23 cellular contexts compared by ENCODE assay signal in genomic region chr17:9322298-9322697, GRCh38.
DNase-seq lines count a peak whose midpoint lies in the region; ATAC-seq, FAIRE-seq and TF ChIP-seq lines count a peak whose summit lies in the region.
"Had no signal": no experiment of that assay in that cellular context is flagged by ENCODE, and none has a peak within 500 bp of the region (broad histone marks: within the 10 kb centered on the region; RNA-seq: fewer than 3 reads in every experiment).

No MANE protein-coding gene starts in this region.

- peaks cover 16% of the 10 kb centered on the region for H3K9me3 ChIP-seq in A549
- no peaks in the 10 kb centered on the region for H3K9me3 ChIP-seq in HUES48 (ENCODE audit: control insufficient read depth, insufficient read depth, low read length)
- H3K9me3 ChIP-seq in mesenchymal stem cell (ENCODE audit: control insufficient read depth, low read length): peaks cover 7% of the 10 kb centered on the region
- H3K9me3 ChIP-seq: neutrophil, SJCRH30 had no signal

- no peaks in the 10 kb centered on the region for H3K27me3 ChIP-seq in HUES48 (ENCODE audit: control insufficient read depth, insufficient read depth, low read length)
- H3K27me3 ChIP-seq in mesenchymal stem cell (ENCODE audit: control insufficient read depth in 1 of 2, insufficient read depth in 1 of 2, low read length in 2 of 2): no peaks in the 10 kb centered on the region
- H3K27me3 ChIP-seq: BLaER1, neutrophil, SJCRH30, upper lobe of left lung had no signal

- H2AFZ ChIP-seq in mesenchymal stem cell (ENCODE audit: low read depth, low read length): no peak overlapping the region

- H2AK5ac ChIP-seq in mesenchymal stem cell (ENCODE audit: low read length, severe bottlenecking): no peak overlapping the region

- H3K27ac Mint-ChIP-seq in activated CD4-positive, alpha-beta memory T cell treated with anti-CD3 and anti-CD28 coated beads, Interleukin-2, amount 10 ng/mL, durations not matched to agents 7 days and 5 days: no peak overlapping the region
- H3K27ac Mint-ChIP-seq: T-cell had no signal

- ATAC-seq in A549 (peak; percentile 30 to 65; a peak in 4 of 6 replicates), HG03342 (IDR thresholded peaks at IDR 0.05; ENCODE audit: unreplicated experiment) (no peak), GM19328 (IDR thresholded peaks at IDR 0.05; ENCODE audit: unreplicated experiment) (no peak), GM18498 (IDR thresholded peaks at IDR 0.05; ENCODE audit: unreplicated experiment) (no peak)
- ATAC-seq: activated T-cell treated with anti-CD3 and anti-CD28 coated beads, Interleukin-2, amount 50 U/mL, for 4 hours; T-cell had no signal

- H3K4me1 ChIP-seq in A549: no peaks in the 10 kb centered on the region
- peaks cover 9% of the 10 kb centered on the region for H3K4me1 ChIP-seq in HUES48 (ENCODE audit: control insufficient read depth, insufficient read depth, low read length)
- H3K4me1 ChIP-seq in mesenchymal stem cell (ENCODE audit: control insufficient read depth, insufficient read depth, low read depth, low read length): peaks cover 3% of the 10 kb centered on the region
- H3K4me1 ChIP-seq: BLaER1, SJCRH30, upper lobe of left lung had no signal

- TF ChIP-seq RAD21 in A549 (conservative IDR thresholded peaks at IDR 0.05 in 1 of 2, IDR thresholded peaks at IDR 0.05 in 1 of 2): no peak

- H3K4me3 Mint-ChIP-seq in activated CD4-positive, alpha-beta memory T cell treated with anti-CD3 and anti-CD28 coated beads, Interleukin-2, amount 10 ng/mL, durations not matched to agents 7 days and 5 days: no peak overlapping the region
- H3K4me3 Mint-ChIP-seq: activated T-cell treated with anti-CD3 and anti-CD28 coated beads, Interleukin-2, amount 50 U/mL, for 4 hours; T-cell had no signal

- no peak overlapping the region for H4K8ac ChIP-seq in mesenchymal stem cell (ENCODE audit: low read length)

- H3K36me3 ChIP-seq in HUES48 (ENCODE audit: control insufficient read depth, insufficient read depth, low read length) (no peaks in the 10 kb centered on the region), mesenchymal stem cell (ENCODE audit: control insufficient read depth in 1 of 2, insufficient read depth in 2 of 2, low read depth in 1 of 2, low read length in 2 of 2) (no peaks in the 10 kb centered on the region)
- H3K36me3 ChIP-seq: BLaER1, neutrophil, SJCRH30, upper lobe of left lung had no signal

- H2BK12ac ChIP-seq in mesenchymal stem cell (ENCODE audit: low read length in 2 of 2): no peak overlapping the region

- FAIRE-seq in A549 (lab: Jason Lieb, UNC): no peak
- FAIRE-seq: colon had no signal

- CTCF ChIA-PET in A549 (lab: Yijun Ruan, JAX): interaction anchor here (0.7 to 1.8 kb wide), 3 partner anchors 9 to 200 kb away, joined by 3 to 7 read pairs (median 3); no protein-coding TSS in a partner anchor
- CTCF ChIA-PET in activated CD4-positive, alpha-beta memory T cell treated with anti-CD3 and anti-CD28 coated beads, Interleukin-2, amount 10 ng/mL, durations not matched to agents 7 days and 5 days (lab: Charles Lee): no interaction called here

- no peak overlapping the region for H2BK5ac ChIP-seq in mesenchymal stem cell (ENCODE audit: low read depth, low read length, poor library complexity, severe bottlenecking)

- TF ChIP-seq CTCF in A549 (IDR thresholded peaks at IDR 0.05) (no peak), choroid plexus epithelial cell (conservative IDR thresholded peaks at IDR 0.05; ENCODE audit: low read depth, low read length) (peak; percentile 58)

- DNase-seq in A549 (ENCODE audit: low read depth in 1 of 2, low spot score in 1 of 2) (no peak), choroid plexus epithelial cell (ENCODE audit: low read depth) (peak; percentile 55), mesenchymal stem cell (no peak)
- DNase-seq in activated CD4-positive, alpha-beta memory T cell treated with anti-CD3 and anti-CD28 coated beads, Interleukin-2, amount 10 ng/mL, durations not matched to agents 7 days and 5 days: no peak
- DNase-seq: activated CD4-positive, alpha-beta T cell treated with anti-CD3 and anti-CD28 coated beads for 1 hour; activated CD8-positive, alpha-beta memory T cell treated with anti-CD3 and anti-CD28 coated beads for 24 hours; activated T-cell treated with anti-CD3 and anti-CD28 coated beads, Interleukin-2, amount 50 U/mL, for 4 hours; COR-L47; DMS79; IMR-90; NCI-H524; stimulated activated CD4-positive, alpha-beta T cell treated with anti-CD3 and anti-CD28 coated beads, Interleukin-2, amount 100 ng/mL, for 24 hours; T-cell; upper lobe of left lung had no signal

- H3K4me2 ChIP-seq in A549 (no peak overlapping the region), mesenchymal stem cell (ENCODE audit: low read length, poor library complexity, severe bottlenecking) (no peak overlapping the region)
- H3K4me2 ChIP-seq: BLaER1 had no signal

- no peak overlapping the region for H3K4ac ChIP-seq in mesenchymal stem cell (ENCODE audit: low read depth in 1 of 2, low read length in 2 of 2)

- no peak overlapping the region for H3K23ac ChIP-seq in mesenchymal stem cell (ENCODE audit: low read length in 2 of 2)

- no peak overlapping the region for H3K14ac ChIP-seq in mesenchymal stem cell (ENCODE audit: low read length in 2 of 2)

- POLR2A ChIA-PET in A549 (lab: Yijun Ruan, JAX): no interaction called here
- POLR2A ChIA-PET in activated CD4-positive, alpha-beta memory T cell treated with anti-CD3 and anti-CD28 coated beads, Interleukin-2, amount 10 ng/mL, durations not matched to agents 7 days and 5 days (lab: Charles Lee): no interaction called here

- no peak overlapping the region for H2BK120ac ChIP-seq in mesenchymal stem cell (ENCODE audit: low read depth, low read length)

- peaks cover 7% of the 10 kb centered on the region for H3K9me3 Mint-ChIP-seq in activated CD4-positive, alpha-beta memory T cell treated with anti-CD3 and anti-CD28 coated beads, Interleukin-2, amount 10 ng/mL, durations not matched to agents 7 days and 5 days

- no peak overlapping the region for H3K9ac ChIP-seq in HUES48 (ENCODE audit: low read depth, low read length)
- H3K9ac ChIP-seq in mesenchymal stem cell (ENCODE audit: low read length): no peak overlapping the region
- H3K9ac ChIP-seq: BLaER1 had no signal

- TF ChIP-seq EP300 in A549 (IDR thresholded peaks at IDR 0.05): no peak

- H3K18ac ChIP-seq in mesenchymal stem cell (ENCODE audit: low read depth in 1 of 2, low read length in 2 of 2): no peak overlapping the region

- no peak overlapping the region for H4K91ac ChIP-seq in mesenchymal stem cell (ENCODE audit: low read length)

- WGBS in A549 (ENCODE audit: missing lambda C conversion rate): 62% methylated on average over 2 of the region's 2 CpGs
- 9% methylated on average over 1 of the region's 2 CpGs for WGBS in mesenchymal stem cell

- H3K4me1 Mint-ChIP-seq in activated CD4-positive, alpha-beta memory T cell treated with anti-CD3 and anti-CD28 coated beads, Interleukin-2, amount 10 ng/mL, durations not matched to agents 7 days and 5 days: no peaks in the 10 kb centered on the region

- H2BK15ac ChIP-seq in mesenchymal stem cell (ENCODE audit: low read depth, poor library complexity, severe bottlenecking): no peak overlapping the region

- H3K36me3 Mint-ChIP-seq in activated CD4-positive, alpha-beta memory T cell treated with anti-CD3 and anti-CD28 coated beads, Interleukin-2, amount 10 ng/mL, durations not matched to agents 7 days and 5 days (ENCODE audit: low read depth): no peaks in the 10 kb centered on the region

- H3K27ac ChIP-seq in A549 (no peak overlapping the region), HUES48 (ENCODE audit: low read depth, low read length) (peak overlapping the region; percentile 31), mesenchymal stem cell (ENCODE audit: low read length, poor library complexity, severe bottlenecking) (peak overlapping the region; percentile 3)
- H3K27ac ChIP-seq: BLaER1, neutrophil, SJCRH30, skin epidermis, upper lobe of left lung had no signal

- H3K79me1 ChIP-seq in mesenchymal stem cell (replicated peaks; ENCODE audit: low read length, poor library complexity, severe bottlenecking): peaks cover 3% of the 10 kb centered on the region

- H3K4me3 ChIP-seq in A549: no peak overlapping the region
- no peak overlapping the region for H3K4me3 ChIP-seq in HUES48 (ENCODE audit: low read depth, low read length)
- H3K4me3 ChIP-seq in choroid plexus epithelial cell (ENCODE audit: low read depth, low read length): no peak overlapping the region
- H3K4me3 ChIP-seq in mesenchymal stem cell (ENCODE audit: insufficient read depth in 1 of 2, low read depth in 1 of 2, low read length in 2 of 2): no peak overlapping the region
- H3K4me3 ChIP-seq: BLaER1, SJCRH30, skin epidermis, upper lobe of left lung had no signal

- no peak for TF ChIP-seq POLR2A in A549 (IDR thresholded peaks at IDR 0.05; ENCODE audit: low read length)

- H3K27me3 Mint-ChIP-seq in activated CD4-positive, alpha-beta memory T cell treated with anti-CD3 and anti-CD28 coated beads, Interleukin-2, amount 10 ng/mL, durations not matched to agents 7 days and 5 days: no peaks in the 10 kb centered on the region
- H3K27me3 Mint-ChIP-seq: T-cell had no signal

TF ChIP-seq in A549, 52 proteins besides CTCF, POLR2A, EP300 and RAD21 (continues in another document):
- TF ChIP-seq POLR2AphosphoS2 (conservative IDR thresholded peaks at IDR 0.05; ENCODE audit: low read length) (no peak), NR3C1 (IDR thresholded peaks at IDR 0.05) (no peak), MAZ (IDR thresholded peaks at IDR 0.05; ENCODE audit: borderline replicate concordance, low read depth, low read length) (no peak), FOXS1 (CRISPR knock-in tag; IDR thresholded peaks at IDR 0.05) (no peak), FOSB (CRISPR knock-in tag; IDR thresholded peaks at IDR 0.05) (no peak), CHD4 (IDR thresholded peaks at IDR 0.05; ENCODE audit: borderline replicate concordance) (no peak), KDM1A (IDR thresholded peaks at IDR 0.05; ENCODE audit: low read depth) (no peak), HDAC2 (IDR thresholded peaks at IDR 0.05) (no peak), BCL3 (IDR thresholded peaks at IDR 0.05) (no peak), TFCP2L1 (CRISPR knock-in tag; IDR thresholded peaks at IDR 0.05) (no peak)

Comparison
In these comparisons a context has a peak if more than half of its experiments do, and no peak if none do; other contexts are left out.
1. ATAC-seq: peak in A549 (2 of 2); none in HG03342 (single experiment), GM19328 (single experiment) and GM18498 (single experiment).
2. H3K27ac ChIP-seq: peak in HUES48 (single experiment) and mesenchymal stem cell (single experiment); none in A549 (0 of 2).